In genomic region chr1:156838972-156839371, GRCh38 we compare ENCODE assay signal across 1 cellular context.
TF ChIP-seq lines count a peak whose summit lies in the region.

No MANE protein-coding gene starts in this region.

TF ChIP-seq in GM23338, 12 proteins besides CTCF, POLR2A, EP300 and RAD21:
- no peak for TF ChIP-seq ZNF462 (CRISPR knock-in tag; IDR thresholded peaks at IDR 0.05)
